ENCODE assay signal across 8 cellular contexts in genomic region chr17:78127240-78127887, GRCh38. TPM values are rescaled to one million over a fixed set of nuclear protein-coding genes. Genes with fewer than 3 reads are reported as not detected.
DNase-seq lines count a peak whose midpoint lies in the region; ATAC-seq and TF ChIP-seq lines count a peak whose summit lies in the region.

No MANE protein-coding gene starts in this region.

- no peak for TF ChIP-seq CTCF in HEK293 (tag by site-specific recombination; IDR thresholded peaks at IDR 0.05)
- no peak for TF ChIP-seq CTCF in left lung (IDR thresholded peaks at IDR 0.05)

- peaks cover 76% of the 10 kb centered on the region for H3K36me3 Mint-ChIP-seq in central memory CD8-positive, alpha-beta T cell (ENCODE audit: insufficient read depth)

- CTCF ChIA-PET in HEK293 (lab: Yijun Ruan, JAX), result interaction anchor here (0.6 to 2.2 kb wide), 11 partner anchors 10 to 1446 kb away, joined by 3 to 13 read pairs (median 3); partner anchors contain the start of genes AFMID and TK1

- intact Hi-C loops in left lung (cut with DNase I), result no loop called here

- H3K4me1 ChIP-seq in HEK293 (ENCODE audit: control insufficient read depth, insufficient read depth, low read length), result peaks cover 6% of the 10 kb centered on the region; the same call in 1 of the 2 replicates
- H3K4me1 ChIP-seq in left lung, result peaks cover 30 to 88% of the 10 kb centered on the region in 2 donors

- peaks cover 55% of the 10 kb centered on the region for H3K4me1 Mint-ChIP-seq in central memory CD8-positive, alpha-beta T cell

- no peaks in the 10 kb centered on the region for H3K9me3 Mint-ChIP-seq in central memory CD8-positive, alpha-beta T cell

- H3K4me3 ChIP-seq in HEK293 (ENCODE audit: low read depth, low read length), result no peak overlapping the region
- H3K4me3 ChIP-seq in left lung, result peak overlapping the region; percentile 60 to 94

- H3K9me3 ChIP-seq in HEK293 (ENCODE audit: control insufficient read depth, insufficient read depth, low read depth, low read length) (no peaks in the 10 kb centered on the region), left lung (no peaks in the 10 kb centered on the region)

- H3K36me3 ChIP-seq in HEK293 (ENCODE audit: control insufficient read depth in 2 of 2, insufficient read depth in 1 of 2, low read length in 2 of 2) (peaks cover 7 to 18% of the 10 kb centered on the region in 2 experiments; a peak in 2 of 3 replicates), left lung (peaks cover 0 to 43% of the 10 kb centered on the region in 2 donors)

- peak overlapping the region; percentile 76 for H3K27ac Mint-ChIP-seq in central memory CD8-positive, alpha-beta T cell (ENCODE audit: low read depth)

- H3K27ac ChIP-seq in HEK293 (ENCODE audit: extremely low read depth, low read depth, low read length) (no peak overlapping the region; the same call in 1 of the 2 replicates), left lung (peak overlapping the region; percentile 90 to 93)

- POLR2A ChIA-PET in HEK293 (lab: Yijun Ruan, JAX), result interaction anchor here (0.5 to 2.1 kb wide), 3 partner anchors 13 to 153 kb away, joined by 5 to 13 read pairs (median 8); no protein-coding TSS in a partner anchor

- no peaks in the 10 kb centered on the region for H3K27me3 Mint-ChIP-seq in central memory CD8-positive, alpha-beta T cell

- ATAC-seq in central memory CD8-positive, alpha-beta T cell (replicated peaks; ENCODE audit: extremely low read depth, poor library complexity, severe bottlenecking), result peak; percentile 24
- ATAC-seq in left lung (peak; percentile 31), HG03342 (IDR thresholded peaks at IDR 0.05; ENCODE audit: unreplicated experiment) (no peak), HG02623 (IDR thresholded peaks at IDR 0.05; ENCODE audit: unreplicated experiment) (no peak), HG03571 (IDR thresholded peaks at IDR 0.05; ENCODE audit: unreplicated experiment) (no peak)

- peaks cover 0 to 12% of the 10 kb centered on the region in 2 donors for H3K27me3 ChIP-seq in left lung

- DNase-seq in T-helper 22 cell (ENCODE audit: low read depth), result peak; percentile 67
- peak in 1 of 2 donors; percentile 46 for DNase-seq in central memory CD8-positive, alpha-beta T cell (ENCODE audit: low spot score in 2 of 2)
- peak; percentile 88 to 94 for DNase-seq in left lung
- DNase-seq in stimulated activated CD8-positive, alpha-beta memory T cell treated with anti-CD3 and anti-CD28 coated beads, Interleukin-4, amount 100 ng/mL, for 48 hours, result peak; percentile 74

- H3K4me3 Mint-ChIP-seq in central memory CD8-positive, alpha-beta T cell, result peak overlapping the region; percentile 100

TF ChIP-seq in HEK293, 187 proteins besides CTCF, POLR2A, EP300 and RAD21:
- TF ChIP-seq ZNF571 (tag by site-specific recombination; IDR thresholded peaks at IDR 0.05) (no peak), ZNF449 (tag by site-specific recombination; IDR thresholded peaks at IDR 0.05) (no peak), ZNF792 (tag by site-specific recombination; IDR thresholded peaks at IDR 0.05) (no peak), ZNF677 (tag by site-specific recombination; IDR thresholded peaks at IDR 0.05) (no peak), ZNF175 (tag by site-specific recombination; IDR thresholded peaks at IDR 0.05) (no peak), ZNF670 (tag by site-specific recombination; IDR thresholded peaks at IDR 0.05; ENCODE audit: low read depth) (no peak), ZNF654 (tag by site-specific recombination; IDR thresholded peaks at IDR 0.05; ENCODE audit: low read depth) (no peak), ZBTB20 (tag by site-specific recombination; IDR thresholded peaks at IDR 0.05) (peak; percentile 17; the same call in 1 of the 2 replicates), GLIS2 (tag by site-specific recombination; IDR thresholded peaks at IDR 0.05) (peak; percentile 25), ZNF514 (tag by site-specific recombination; IDR thresholded peaks at IDR 0.05) (no peak)

RNA-seq across cellular contexts. Expression of gene TMC6, which starts 1.2 kb away (rescaled TPM):
- total RNA-seq in left lung, result 100 to 1,000 TPM; 149 to 152 TPM

RNA-seq across cellular contexts. Expression of gene TMC8, which starts 3.2 kb away (rescaled TPM):
- total RNA-seq in left lung, result 10 to 100 TPM; 14.7 to 37.3 TPM

RNA-seq across cellular contexts. Expression of gene C17orf99, which starts 18.8 kb away (rescaled TPM):
- total RNA-seq in left lung, result not detected

RNA-seq across cellular contexts. Expression of gene SYNGR2, which starts 41.0 kb away (rescaled TPM):
- total RNA-seq in left lung, result 100 to 1,000 TPM; 192 to 227 TPM

RNA-seq across cellular contexts. Expression of gene TK1, which starts 59.5 kb away (rescaled TPM):
- 10 to 100 TPM; 24.0 to 33.0 TPM for total RNA-seq in left lung

Comparison
In these comparisons a context has a peak if more than half of its experiments do, and no peak if none do; other contexts are left out.
1. ATAC-seq: peak in central memory CD8-positive, alpha-beta T cell (single experiment) and left lung (single experiment); none in HG03342 (single experiment), HG02623 (single experiment) and HG03571 (single experiment).